1 cellular context compared by ENCODE assay signal in genomic region chr1:10730985-10731384, GRCh38.
TF ChIP-seq lines count a peak whose summit lies in the region.

No MANE protein-coding gene starts in this region.

TF ChIP-seq in SK-N-SH treated with all-trans-retinoic acid at 6 μM for 48 hours, 23 proteins besides CTCF, POLR2A, EP300 and RAD21 (continued from another document):
- TF ChIP-seq CSRNP3 (CRISPR knock-in tag; IDR thresholded peaks at IDR 0.05) (no peak), ZFP3 (CRISPR knock-in tag; IDR thresholded peaks at IDR 0.05) (no peak), ZNF70 (CRISPR knock-in tag; IDR thresholded peaks at IDR 0.05) (no peak)
